Comparison of ENCODE assay signal across 9 cellular contexts in the genomic region with DNA sequence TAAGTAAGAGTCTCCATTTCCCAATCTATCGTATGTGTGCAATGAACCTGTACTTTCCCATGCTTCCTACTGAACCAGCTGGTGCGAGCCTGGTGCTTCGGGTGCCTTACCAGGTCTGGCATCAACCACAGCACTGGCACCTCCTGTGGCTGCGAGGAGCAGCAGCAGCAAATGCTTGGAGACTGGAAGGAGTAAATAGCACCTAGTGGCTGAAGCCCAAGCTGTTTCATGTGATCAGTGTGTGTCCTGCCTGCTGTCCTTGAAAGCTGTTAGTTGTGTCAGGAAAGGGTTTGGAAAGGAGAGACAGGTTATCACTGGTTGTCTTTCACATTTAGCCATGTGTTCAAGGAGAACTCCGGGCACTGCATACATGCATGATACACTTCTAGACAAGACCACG. TPM values are rescaled to one million over a fixed set of nuclear protein-coding genes. Genes with fewer than 3 reads are reported as not detected.
DNase-seq lines count a peak whose midpoint lies in the region; ATAC-seq and TF ChIP-seq lines count a peak whose summit lies in the region.
"Had no signal": no experiment of that assay in that cellular context is flagged by ENCODE, and none has a peak within 500 bp of the region (broad histone marks: within the 10 kb centered on the region; RNA-seq: fewer than 3 reads in every experiment).

No MANE protein-coding gene starts in this region.

- peaks cover 19% of the 10 kb centered on the region for H3K27me3 Mint-ChIP-seq in HFFc6 (ENCODE audit: insufficient read depth)

- H3K9me3 Mint-ChIP-seq in HFFc6 = no peaks in the 10 kb centered on the region

- ATAC-seq in SK-N-SH treated with all-trans-retinoic acid at 6 μM for 48 hours = peak; percentile 96
- no peak for ATAC-seq in GM18909 (IDR thresholded peaks at IDR 0.05; ENCODE audit: poor library complexity, unreplicated experiment)
- ATAC-seq in GM18505 (IDR thresholded peaks at IDR 0.05; ENCODE audit: unreplicated experiment) = no peak
- no peak for ATAC-seq in gastroesophageal sphincter

- no peak overlapping the region for H3K27ac Mint-ChIP-seq in HFFc6

- DNase-seq in ACHN (peak; percentile 79), HFFc6 (peak; percentile 38), iPS-NIHi7 (ENCODE audit: extremely low spot score) (peak; percentile 67)
- DNase-seq in activated naive CD4-positive, alpha-beta T cell treated with Interleukin-2 at 50 U/mL for 16 hours = no peak
- DNase-seq: IMR-90 had no signal

- in situ Hi-C loops in ACHN (cut with HindIII; ENCODE audit: low pct_ligation_motif_present, low pct_unique_long_range_greater_than_20kb, low sequenced_read_pairs) = no loop called here

- peaks cover 8% of the 10 kb centered on the region for H3K27me3 ChIP-seq in gastroesophageal sphincter

- H3K4me1 Mint-ChIP-seq in HFFc6 (ENCODE audit: low read depth) = peaks cover 14% of the 10 kb centered on the region

- TF ChIP-seq CTCF in HFFc6 (IDR thresholded peaks at IDR 0.05) (peak; percentile 38), gastroesophageal sphincter (IDR thresholded peaks at IDR 0.05) (no peak)

- no peak overlapping the region for H3K4me3 ChIP-seq in gastroesophageal sphincter

- H3K9me3 ChIP-seq in gastroesophageal sphincter = no peaks in the 10 kb centered on the region

- TF ChIP-seq EP300 in gastroesophageal sphincter (IDR thresholded peaks at IDR 0.05) = no peak

- H3K36me3 Mint-ChIP-seq in HFFc6 (ENCODE audit: low read depth) = no peaks in the 10 kb centered on the region

- no peak for TF ChIP-seq POLR2A in GM18505 (IDR thresholded peaks at IDR 0.05; ENCODE audit: borderline replicate concordance, extremely low read depth, insufficient read depth, insufficient read length)
- TF ChIP-seq POLR2A in gastroesophageal sphincter (IDR thresholded peaks at IDR 0.05) = no peak

- H3K27ac ChIP-seq in gastroesophageal sphincter = no peak overlapping the region

- no peak overlapping the region for H3K4me3 Mint-ChIP-seq in HFFc6

- 61 to 92% methylated on average over 4 to 6 of the region's 6 CpGs for WGBS in gastroesophageal sphincter (ENCODE audit: low coverage in 1 of 2), 2 donors

- no peaks in the 10 kb centered on the region for H3K36me3 ChIP-seq in gastroesophageal sphincter

- no peaks in the 10 kb centered on the region for H3K4me1 ChIP-seq in gastroesophageal sphincter

TF ChIP-seq in SK-N-SH treated with all-trans-retinoic acid at 6 μM for 48 hours, 23 proteins besides CTCF, POLR2A, EP300 and RAD21:
- no peak for TF ChIP-seq SNAI2 (CRISPR knock-in tag; IDR thresholded peaks at IDR 0.05)
- TF ChIP-seq ZNF70 (CRISPR knock-in tag; IDR thresholded peaks at IDR 0.05) = no peak
- TF ChIP-seq ISL1 (CRISPR knock-in tag; IDR thresholded peaks at IDR 0.05) = no peak
- TF ChIP-seq PPARA (CRISPR knock-in tag; IDR thresholded peaks at IDR 0.05; ENCODE audit: borderline replicate concordance) = no peak
- TF ChIP-seq TOX (CRISPR knock-in tag; IDR thresholded peaks at IDR 0.05; ENCODE audit: borderline replicate concordance) = no peak
- TF ChIP-seq, protein P1, sequence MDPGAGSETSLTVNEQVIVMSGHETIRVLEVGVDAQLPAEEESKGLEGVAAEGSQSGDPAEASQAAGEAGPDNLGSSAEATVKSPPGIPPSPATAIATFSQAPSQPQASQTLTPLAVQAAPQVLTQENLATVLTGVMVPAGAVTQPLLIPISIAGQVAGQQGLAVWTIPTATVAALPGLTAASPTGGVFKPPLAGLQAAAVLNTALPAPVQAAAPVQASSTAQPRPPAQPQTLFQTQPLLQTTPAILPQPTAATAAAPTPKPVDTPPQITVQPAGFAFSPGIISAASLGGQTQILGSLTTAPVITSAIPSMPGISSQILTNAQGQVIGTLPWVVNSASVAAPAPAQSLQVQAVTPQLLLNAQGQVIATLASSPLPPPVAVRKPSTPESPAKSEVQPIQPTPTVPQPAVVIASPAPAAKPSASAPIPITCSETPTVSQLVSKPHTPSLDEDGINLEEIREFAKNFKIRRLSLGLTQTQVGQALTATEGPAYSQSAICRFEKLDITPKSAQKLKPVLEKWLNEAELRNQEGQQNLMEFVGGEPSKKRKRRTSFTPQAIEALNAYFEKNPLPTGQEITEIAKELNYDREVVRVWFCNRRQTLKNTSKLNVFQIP (CRISPR knock-in tag; IDR thresholded peaks at IDR 0.05; ENCODE audit: borderline replicate concordance, low read depth) = no peak
- no peak for TF ChIP-seq RARB (CRISPR knock-in tag; IDR thresholded peaks at IDR 0.05)
- TF ChIP-seq ZNF8 (CRISPR knock-in tag; IDR thresholded peaks at IDR 0.05) = no peak
- no peak for TF ChIP-seq OSR1 (CRISPR knock-in tag; IDR thresholded peaks at IDR 0.05)
- no peak for TF ChIP-seq TCF4 (CRISPR knock-in tag; IDR thresholded peaks at IDR 0.05; ENCODE audit: borderline replicate concordance)
- TF ChIP-seq, protein P2, sequence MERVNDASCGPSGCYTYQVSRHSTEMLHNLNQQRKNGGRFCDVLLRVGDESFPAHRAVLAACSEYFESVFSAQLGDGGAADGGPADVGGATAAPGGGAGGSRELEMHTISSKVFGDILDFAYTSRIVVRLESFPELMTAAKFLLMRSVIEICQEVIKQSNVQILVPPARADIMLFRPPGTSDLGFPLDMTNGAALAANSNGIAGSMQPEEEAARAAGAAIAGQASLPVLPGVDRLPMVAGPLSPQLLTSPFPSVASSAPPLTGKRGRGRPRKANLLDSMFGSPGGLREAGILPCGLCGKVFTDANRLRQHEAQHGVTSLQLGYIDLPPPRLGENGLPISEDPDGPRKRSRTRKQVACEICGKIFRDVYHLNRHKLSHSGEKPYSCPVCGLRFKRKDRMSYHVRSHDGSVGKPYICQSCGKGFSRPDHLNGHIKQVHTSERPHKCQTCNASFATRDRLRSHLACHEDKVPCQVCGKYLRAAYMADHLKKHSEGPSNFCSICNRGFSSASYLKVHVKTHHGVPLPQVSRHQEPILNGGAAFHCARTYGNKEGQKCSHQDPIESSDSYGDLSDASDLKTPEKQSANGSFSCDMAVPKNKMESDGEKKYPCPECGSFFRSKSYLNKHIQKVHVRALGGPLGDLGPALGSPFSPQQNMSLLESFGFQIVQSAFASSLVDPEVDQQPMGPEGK (CRISPR knock-in tag; IDR thresholded peaks at IDR 0.05; ENCODE audit: borderline replicate concordance) = no peak
- no peak for TF ChIP-seq BACH2 (CRISPR knock-in tag; IDR thresholded peaks at IDR 0.05; ENCODE audit: borderline replicate concordance)
- TF ChIP-seq ZNF565 (CRISPR knock-in tag; conservative IDR thresholded peaks at IDR 0.05; ENCODE audit: low read depth) = no peak
- TF ChIP-seq, protein P3, sequence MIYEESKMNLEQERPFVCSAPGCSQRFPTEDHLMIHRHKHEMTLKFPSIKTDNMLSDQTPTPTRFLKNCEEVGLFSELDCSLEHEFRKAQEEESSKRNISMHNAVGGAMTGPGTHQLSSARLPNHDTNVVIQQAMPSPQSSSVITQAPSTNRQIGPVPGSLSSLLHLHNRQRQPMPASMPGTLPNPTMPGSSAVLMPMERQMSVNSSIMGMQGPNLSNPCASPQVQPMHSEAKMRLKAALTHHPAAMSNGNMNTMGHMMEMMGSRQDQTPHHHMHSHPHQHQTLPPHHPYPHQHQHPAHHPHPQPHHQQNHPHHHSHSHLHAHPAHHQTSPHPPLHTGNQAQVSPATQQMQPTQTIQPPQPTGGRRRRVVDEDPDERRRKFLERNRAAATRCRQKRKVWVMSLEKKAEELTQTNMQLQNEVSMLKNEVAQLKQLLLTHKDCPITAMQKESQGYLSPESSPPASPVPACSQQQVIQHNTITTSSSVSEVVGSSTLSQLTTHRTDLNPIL (CRISPR knock-in tag; IDR thresholded peaks at IDR 0.05; ENCODE audit: low read depth) = no peak
- no peak for TF ChIP-seq ZFP3 (CRISPR knock-in tag; IDR thresholded peaks at IDR 0.05)
- TF ChIP-seq, protein P4, sequence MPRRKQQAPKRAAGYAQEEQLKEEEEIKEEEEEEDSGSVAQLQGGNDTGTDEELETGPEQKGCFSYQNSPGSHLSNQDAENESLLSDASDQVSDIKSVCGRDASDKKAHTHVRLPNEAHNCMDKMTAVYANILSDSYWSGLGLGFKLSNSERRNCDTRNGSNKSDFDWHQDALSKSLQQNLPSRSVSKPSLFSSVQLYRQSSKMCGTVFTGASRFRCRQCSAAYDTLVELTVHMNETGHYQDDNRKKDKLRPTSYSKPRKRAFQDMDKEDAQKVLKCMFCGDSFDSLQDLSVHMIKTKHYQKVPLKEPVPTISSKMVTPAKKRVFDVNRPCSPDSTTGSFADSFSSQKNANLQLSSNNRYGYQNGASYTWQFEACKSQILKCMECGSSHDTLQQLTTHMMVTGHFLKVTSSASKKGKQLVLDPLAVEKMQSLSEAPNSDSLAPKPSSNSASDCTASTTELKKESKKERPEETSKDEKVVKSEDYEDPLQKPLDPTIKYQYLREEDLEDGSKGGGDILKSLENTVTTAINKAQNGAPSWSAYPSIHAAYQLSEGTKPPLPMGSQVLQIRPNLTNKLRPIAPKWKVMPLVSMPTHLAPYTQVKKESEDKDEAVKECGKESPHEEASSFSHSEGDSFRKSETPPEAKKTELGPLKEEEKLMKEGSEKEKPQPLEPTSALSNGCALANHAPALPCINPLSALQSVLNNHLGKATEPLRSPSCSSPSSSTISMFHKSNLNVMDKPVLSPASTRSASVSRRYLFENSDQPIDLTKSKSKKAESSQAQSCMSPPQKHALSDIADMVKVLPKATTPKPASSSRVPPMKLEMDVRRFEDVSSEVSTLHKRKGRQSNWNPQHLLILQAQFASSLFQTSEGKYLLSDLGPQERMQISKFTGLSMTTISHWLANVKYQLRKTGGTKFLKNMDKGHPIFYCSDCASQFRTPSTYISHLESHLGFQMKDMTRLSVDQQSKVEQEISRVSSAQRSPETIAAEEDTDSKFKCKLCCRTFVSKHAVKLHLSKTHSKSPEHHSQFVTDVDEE (CRISPR knock-in tag; IDR thresholded peaks at IDR 0.05) = no peak

RNA-seq across cellular contexts. Expression of a gene that starts 31.8 kb away (rescaled TPM):
- total RNA-seq in HFFc6 (2021; fragmentation: NEBNext Ultra II Directional; extraction: Animal tissue kit (Norgen Biotek cat#: 25700)) = 10 to 100 TPM in 4 of 6 experiments, 1 to 10 TPM in 1, under 1 TPM in 1; 0.74 to 17.3 (median 14.6) TPM
- 10 to 100 TPM; 13.5 to 88.1 (median 44.2) TPM for total RNA-seq in gastroesophageal sphincter
